Comparison of ENCODE assay signal across 37 cellular contexts in genomic region chr10:89237849-89238248, GRCh38. TPM values are rescaled to one million over a fixed set of nuclear protein-coding genes. Genes with fewer than 3 reads are reported as not detected.
"Had no signal": no experiment of that assay in that cellular context is flagged by ENCODE, and none has a peak within 500 bp of the region (broad histone marks: within the 10 kb centered on the region; RNA-seq: fewer than 3 reads in every experiment).

No MANE protein-coding gene starts in this region.

- H3K4me3 Mint-ChIP-seq: activated CD4-positive, alpha-beta memory T cell treated with anti-CD3 and anti-CD28 coated beads for 36 hours; activated CD4-positive, alpha-beta T cell treated with anti-CD3 and anti-CD28 coated beads for 36 hours; activated CD4-positive, alpha-beta T cell treated with anti-CD3 and anti-CD28 coated beads, Interleukin-2, amount 10 ng/mL, durations not matched to agents 24 days and 14 days; activated CD8-positive, alpha-beta memory T cell treated with anti-CD3 and anti-CD28 coated beads, Interleukin-2, amount 10 ng/mL, durations not matched to agents 7 days and 5 days; activated CD8-positive, alpha-beta T cell treated with anti-CD3 and anti-CD28 coated beads, Interleukin-2, amount 10 ng/mL, durations not matched to agents 7 days and 5 days; activated naive CD4-positive, alpha-beta T cell treated with anti-CD3 and anti-CD28 coated beads for 36 hours; activated naive CD4-positive, alpha-beta T cell treated with anti-CD3 and anti-CD28 coated beads, Interleukin-2, amount 50 U/mL, for 24 hours; activated naive CD8-positive, alpha-beta T cell treated with anti-CD3 and anti-CD28 coated beads for 36 hours; activated naive CD8-positive, alpha-beta T cell treated with anti-CD3 and anti-CD28 coated beads, Interleukin-2, amount 50 U/mL, for 24 hours; activated T-helper 1 cell treated with anti-CD3 and anti-CD28 coated beads, Interleukin-12 subunit alpha, Interleukin-12 subunit beta, Interleukin-2, Interleukin-4 antibody, amounts not matched to agents 30 ng/mL and 10 ng/mL and 1 ng/mL, durations not matched to agents 14 hours and 24 hours and 36 hours; brain had no signal

- DNase-seq: activated CD4-positive, alpha-beta memory T cell treated with anti-CD3 and anti-CD28 coated beads for 36 hours; activated CD4-positive, alpha-beta T cell treated with anti-CD3 and anti-CD28 coated beads for 36 hours; activated CD4-positive, alpha-beta T cell treated with anti-CD3 and anti-CD28 coated beads, Interleukin-2, amount 10 ng/mL, durations not matched to agents 24 days and 14 days; activated CD4-positive, CD25-positive, alpha-beta regulatory T cell; activated CD4-positive, CD25-positive, alpha-beta regulatory T cell treated with anti-CD3 and anti-CD28 coated beads, Interleukin-2, amount 50 U/mL, for 72 hours; activated CD8-positive, alpha-beta memory T cell treated with anti-CD3 and anti-CD28 coated beads, Interleukin-2, amount 10 ng/mL, durations not matched to agents 7 days and 5 days; activated CD8-positive, alpha-beta memory T cell treated with anti-CD3 and anti-CD28 coated beads, Interleukin-2, amount 50 U/mL, for 4 hours; activated CD8-positive, alpha-beta T cell treated with anti-CD3 and anti-CD28 coated beads, Interleukin-2, amount 10 ng/mL, durations not matched to agents 7 days and 5 days; activated effector memory CD4-positive, alpha-beta T cell treated with anti-CD3 and anti-CD28 coated beads, Interleukin-2, amount 50 U/mL, for 16 hours; activated naive CD4-positive, alpha-beta T cell treated with anti-CD3 and anti-CD28 coated beads for 36 hours; activated naive CD8-positive, alpha-beta T cell treated with anti-CD3 and anti-CD28 coated beads for 36 hours; activated naive CD8-positive, alpha-beta T cell treated with anti-CD3 and anti-CD28 coated beads, Interleukin-2, amount 50 U/mL, for 24 hours; activated T-cell treated with anti-CD3 and anti-CD28 coated beads, Interleukin-2, amount 50 U/mL, for 1 hour; activated T-cell treated with anti-CD3 and anti-CD28 coated beads, Interleukin-2, amount 50 U/mL, for 48 hours; adrenal gland; amygdala; aorta; central memory CD4-positive, alpha-beta T cell; cerebellar nuclear complex; colonic mucosa; effector CD8-positive, alpha-beta T cell; esophagus squamous epithelium; foreskin keratinocyte; gastrocnemius medialis; glutamatergic neuron; heart left ventricle; T-helper 2 cell had no signal

- H3K36me3 ChIP-seq: breast epithelium, cardiac muscle cell, colonic mucosa, gastrocnemius medialis had no signal

- H3K9me3 ChIP-seq: adrenal gland, breast epithelium, colonic mucosa, esophagus squamous epithelium, gastrocnemius medialis, heart left ventricle had no signal

- H3K27me3 Mint-ChIP-seq: activated CD4-positive, alpha-beta memory T cell treated with anti-CD3 and anti-CD28 coated beads for 36 hours; activated CD4-positive, alpha-beta T cell treated with anti-CD3 and anti-CD28 coated beads for 36 hours; activated CD4-positive, alpha-beta T cell treated with anti-CD3 and anti-CD28 coated beads, Interleukin-2, amount 10 ng/mL, durations not matched to agents 24 days and 14 days; activated CD8-positive, alpha-beta memory T cell treated with anti-CD3 and anti-CD28 coated beads, Interleukin-2, amount 10 ng/mL, durations not matched to agents 7 days and 5 days; activated naive CD4-positive, alpha-beta T cell treated with anti-CD3 and anti-CD28 coated beads, Interleukin-2, amount 50 U/mL, for 24 hours; activated naive CD8-positive, alpha-beta T cell treated with anti-CD3 and anti-CD28 coated beads for 36 hours; activated naive CD8-positive, alpha-beta T cell treated with anti-CD3 and anti-CD28 coated beads, Interleukin-2, amount 50 U/mL, for 24 hours had no signal

- H3K27ac Mint-ChIP-seq: activated CD4-positive, alpha-beta memory T cell treated with anti-CD3 and anti-CD28 coated beads for 36 hours; activated CD4-positive, alpha-beta T cell treated with anti-CD3 and anti-CD28 coated beads for 36 hours; activated CD4-positive, alpha-beta T cell treated with anti-CD3 and anti-CD28 coated beads, Interleukin-2, amount 10 ng/mL, durations not matched to agents 24 days and 14 days; activated CD8-positive, alpha-beta memory T cell treated with anti-CD3 and anti-CD28 coated beads, Interleukin-2, amount 10 ng/mL, durations not matched to agents 7 days and 5 days; activated CD8-positive, alpha-beta T cell treated with anti-CD3 and anti-CD28 coated beads, Interleukin-2, amount 10 ng/mL, durations not matched to agents 7 days and 5 days; activated naive CD4-positive, alpha-beta T cell treated with anti-CD3 and anti-CD28 coated beads for 36 hours; activated naive CD4-positive, alpha-beta T cell treated with anti-CD3 and anti-CD28 coated beads, Interleukin-2, amount 50 U/mL, for 24 hours; activated naive CD8-positive, alpha-beta T cell treated with anti-CD3 and anti-CD28 coated beads for 36 hours; activated naive CD8-positive, alpha-beta T cell treated with anti-CD3 and anti-CD28 coated beads, Interleukin-2, amount 50 U/mL, for 24 hours; activated T-helper 1 cell treated with anti-CD3 and anti-CD28 coated beads, Interleukin-12 subunit alpha, Interleukin-12 subunit beta, Interleukin-2, Interleukin-4 antibody, amounts not matched to agents 30 ng/mL and 10 ng/mL and 1 ng/mL, durations not matched to agents 14 hours and 24 hours and 36 hours; activated T-helper 2 cell treated with anti-CD3 and anti-CD28 coated beads, Interferon-gamma antibody, Interleukin-2, Interleukin-4, amounts not matched to agents 10 μg/mL and 5 μg/mL and 100 μg/mL, durations not matched to agents 14 hours and 24 hours and 36 hours had no signal

- H3K4me3 ChIP-seq: adrenal gland, breast epithelium, cardiac muscle cell, colonic mucosa, esophagus squamous epithelium, gastrocnemius medialis, heart left ventricle had no signal

- H3K27ac ChIP-seq: adrenal gland, breast epithelium, cardiac muscle cell, colonic mucosa, epithelial cell of prostate, esophagus squamous epithelium, foreskin keratinocyte, gastrocnemius medialis, heart left ventricle had no signal

- H3K27me3 ChIP-seq: adrenal gland, breast epithelium, colonic mucosa, esophagus squamous epithelium, foreskin keratinocyte, gastrocnemius medialis, heart left ventricle had no signal

- H3K4me1 ChIP-seq: breast epithelium had no signal

- H3K9me3 Mint-ChIP-seq: activated CD4-positive, alpha-beta memory T cell treated with anti-CD3 and anti-CD28 coated beads for 36 hours; activated CD4-positive, alpha-beta T cell treated with anti-CD3 and anti-CD28 coated beads, Interleukin-2, amount 10 ng/mL, durations not matched to agents 24 days and 14 days; activated naive CD4-positive, alpha-beta T cell treated with anti-CD3 and anti-CD28 coated beads for 36 hours; activated naive CD4-positive, alpha-beta T cell treated with anti-CD3 and anti-CD28 coated beads, Interleukin-2, amount 50 U/mL, for 24 hours; activated naive CD8-positive, alpha-beta T cell treated with anti-CD3 and anti-CD28 coated beads for 36 hours; activated naive CD8-positive, alpha-beta T cell treated with anti-CD3 and anti-CD28 coated beads, Interleukin-2, amount 50 U/mL, for 24 hours; activated T-helper 1 cell treated with anti-CD3 and anti-CD28 coated beads, Interleukin-12 subunit alpha, Interleukin-12 subunit beta, Interleukin-2, Interleukin-4 antibody, amounts not matched to agents 30 ng/mL and 10 ng/mL and 1 ng/mL, durations not matched to agents 14 hours and 24 hours and 36 hours; activated T-helper 2 cell treated with anti-CD3 and anti-CD28 coated beads, Interferon-gamma antibody, Interleukin-2, Interleukin-4, amounts not matched to agents 10 μg/mL and 5 μg/mL and 100 μg/mL, durations not matched to agents 14 hours and 24 hours and 36 hours; brain had no signal

RNA-seq across cellular contexts. Expression of gene CH25H, which starts 30.7 kb away (rescaled TPM):
- total RNA-seq: activated CD4-positive, alpha-beta T cell treated with anti-CD3 and anti-CD28 coated beads for 36 hours; activated CD4-positive, alpha-beta T cell treated with anti-CD3 and anti-CD28 coated beads, Interleukin-2, amount 10 ng/mL, durations not matched to agents 24 days and 14 days; activated CD8-positive, alpha-beta memory T cell treated with anti-CD3 and anti-CD28 coated beads for 36 hours; activated CD8-positive, alpha-beta memory T cell treated with anti-CD3 and anti-CD28 coated beads, Interleukin-2, amount 10 ng/mL, durations not matched to agents 7 days and 5 days; activated CD8-positive, alpha-beta T cell treated with anti-CD3 and anti-CD28 coated beads, Interleukin-2, amount 10 ng/mL, durations not matched to agents 7 days and 5 days; activated T-helper 1 cell treated with anti-CD3 and anti-CD28 coated beads, Interleukin-12 subunit alpha, Interleukin-12 subunit beta, Interleukin-2, Interleukin-4 antibody, amounts not matched to agents 30 ng/mL and 10 ng/mL and 1 ng/mL, durations not matched to agents 14 hours and 24 hours and 36 hours; activated T-helper 2 cell treated with anti-CD3 and anti-CD28 coated beads, Interferon-gamma antibody, Interleukin-2, Interleukin-4, amounts not matched to agents 10 μg/mL and 5 μg/mL and 100 μg/mL, durations not matched to agents 14 hours and 24 hours and 36 hours; cardiac muscle cell; endothelial cell of umbilical vein; foreskin keratinocyte; T-helper 1 cell treated with Interleukin-12 subunit alpha and Interleukin-12 subunit beta and Interleukin-4 antibody, amounts not matched to agents 30 ng/mL and 1 ng/mL, for 36 hours had no signal
